1 cellular context compared by ENCODE assay signal in genomic region chr3:15205934-15206661, GRCh38.
TF ChIP-seq lines count a peak whose summit lies in the region.

CAPN7 (plus strand) TSS chr3:15206246; CDS start chr3:15206496, 250 bp downstream.

TF ChIP-seq in K562, 482 proteins besides CTCF, POLR2A, EP300 and RAD21 (continued from another document and continues in another):
- TF ChIP-seq CHAMP1 (IDR thresholded peaks at IDR 0.05) (no peak), CAMTA2 (CRISPR knock-in tag; conservative IDR thresholded peaks at IDR 0.05) (no peak), ERF (CRISPR knock-in tag; IDR thresholded peaks at IDR 0.05) (peak; percentile 72), POLR2G (IDR thresholded peaks at IDR 0.05; ENCODE audit: low read depth, low read length) (peak; percentile 90), SNAPC5 (CRISPR knock-in tag; IDR thresholded peaks at IDR 0.05) (no peak), TAF7 (tag; IDR thresholded peaks at IDR 0.05) (0 out of 2 replicates have a peak, but pooled peaks have one; percentile 37), MEIS2 (IDR thresholded peaks at IDR 0.05; ENCODE audit: partially characterized antibody) (peak; percentile 89), ID3 (CRISPR knock-in tag; IDR thresholded peaks at IDR 0.05) (no peak), ID3 (tag; IDR thresholded peaks at IDR 0.05) (peak; percentile 41; the same call in 1 of the 2 replicates), HMG20A (CRISPR knock-in tag; conservative IDR thresholded peaks at IDR 0.05) (0 out of 2 replicates have a peak, but pooled peaks have one; percentile 47), KHSRP (IDR thresholded peaks at IDR 0.05) (no peak), ARNT (IDR thresholded peaks at IDR 0.05) (no peak), ZKSCAN8 (CRISPR knock-in tag; IDR thresholded peaks at IDR 0.05) (no peak), PTBP1 (IDR thresholded peaks at IDR 0.05; ENCODE audit: low read depth, low read length) (no peak), ZNF280B (CRISPR knock-in tag; IDR thresholded peaks at IDR 0.05) (no peak), ZNF165 (CRISPR knock-in tag; IDR thresholded peaks at IDR 0.05; ENCODE audit: borderline replicate concordance) (0 out of 2 replicates have a peak, but pooled peaks have one; percentile 41), NCOA2 (IDR thresholded peaks at IDR 0.05; ENCODE audit: partially characterized antibody in 2 of 2) (no peak), TAF1 (IDR thresholded peaks at IDR 0.05; ENCODE audit: control insufficient read depth, extremely low read depth, insufficient read depth, low read length, severe bottlenecking) (peak; percentile 61), FIP1L1 (IDR thresholded peaks at IDR 0.05; ENCODE audit: low read depth, low read length, poor library complexity, severe bottlenecking) (peak; percentile 85), HDGF (IDR thresholded peaks at IDR 0.05) (no peak), TCFL5 (CRISPR knock-in tag; conservative IDR thresholded peaks at IDR 0.05) (no peak), MEF2A (IDR thresholded peaks at IDR 0.05; ENCODE audit: control insufficient read depth, low read depth, low read length) (no peak), TAL1 (IDR thresholded peaks at IDR 0.05) (no peak), ARID4B (CRISPR knock-in tag; IDR thresholded peaks at IDR 0.05) (peak; percentile 65), ZEB2 (IDR thresholded peaks at IDR 0.05) (no peak), FOSL1 (tag; conservative IDR thresholded peaks at IDR 0.05) (no peak), RERE (CRISPR knock-in tag; IDR thresholded peaks at IDR 0.05; ENCODE audit: borderline replicate concordance) (peak; percentile 86; the same call in 1 of the 2 replicates), FOXK2 (conservative IDR thresholded peaks at IDR 0.05 in 1 of 2, IDR thresholded peaks at IDR 0.05 in 1 of 2; ENCODE audit: low read depth in 2 of 2) (0 out of 4 replicates have a peak, but pooled peaks of 1 of the 2 experiments have one; percentile 39), ZNF444 (CRISPR knock-in tag; IDR thresholded peaks at IDR 0.05) (no peak), ZNF436 (CRISPR knock-in tag; IDR thresholded peaks at IDR 0.05) (no peak), LARP7 (IDR thresholded peaks at IDR 0.05) (0 out of 2 replicates have a peak, but pooled peaks have one; percentile 41)
- TF ChIP-seq, protein P1, sequence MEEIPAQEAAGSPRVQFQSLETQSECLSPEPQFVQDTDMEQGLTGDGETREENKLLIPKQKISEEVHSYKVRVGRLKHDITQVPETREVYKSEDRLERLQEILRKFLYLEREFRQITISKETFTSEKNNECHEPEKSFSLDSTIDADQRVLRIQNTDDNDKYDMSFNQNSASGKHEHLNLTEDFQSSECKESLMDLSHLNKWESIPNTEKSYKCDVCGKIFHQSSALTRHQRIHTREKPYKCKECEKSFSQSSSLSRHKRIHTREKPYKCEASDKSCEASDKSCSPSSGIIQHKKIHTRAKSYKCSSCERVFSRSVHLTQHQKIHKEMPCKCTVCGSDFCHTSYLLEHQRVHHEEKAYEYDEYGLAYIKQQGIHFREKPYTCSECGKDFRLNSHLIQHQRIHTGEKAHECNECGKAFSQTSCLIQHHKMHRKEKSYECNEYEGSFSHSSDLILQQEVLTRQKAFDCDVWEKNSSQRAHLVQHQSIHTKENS (CRISPR knock-in tag; IDR thresholded peaks at IDR 0.05): no peak
